ENCODE assay signal across 1 cellular context in the genomic region with DNA sequence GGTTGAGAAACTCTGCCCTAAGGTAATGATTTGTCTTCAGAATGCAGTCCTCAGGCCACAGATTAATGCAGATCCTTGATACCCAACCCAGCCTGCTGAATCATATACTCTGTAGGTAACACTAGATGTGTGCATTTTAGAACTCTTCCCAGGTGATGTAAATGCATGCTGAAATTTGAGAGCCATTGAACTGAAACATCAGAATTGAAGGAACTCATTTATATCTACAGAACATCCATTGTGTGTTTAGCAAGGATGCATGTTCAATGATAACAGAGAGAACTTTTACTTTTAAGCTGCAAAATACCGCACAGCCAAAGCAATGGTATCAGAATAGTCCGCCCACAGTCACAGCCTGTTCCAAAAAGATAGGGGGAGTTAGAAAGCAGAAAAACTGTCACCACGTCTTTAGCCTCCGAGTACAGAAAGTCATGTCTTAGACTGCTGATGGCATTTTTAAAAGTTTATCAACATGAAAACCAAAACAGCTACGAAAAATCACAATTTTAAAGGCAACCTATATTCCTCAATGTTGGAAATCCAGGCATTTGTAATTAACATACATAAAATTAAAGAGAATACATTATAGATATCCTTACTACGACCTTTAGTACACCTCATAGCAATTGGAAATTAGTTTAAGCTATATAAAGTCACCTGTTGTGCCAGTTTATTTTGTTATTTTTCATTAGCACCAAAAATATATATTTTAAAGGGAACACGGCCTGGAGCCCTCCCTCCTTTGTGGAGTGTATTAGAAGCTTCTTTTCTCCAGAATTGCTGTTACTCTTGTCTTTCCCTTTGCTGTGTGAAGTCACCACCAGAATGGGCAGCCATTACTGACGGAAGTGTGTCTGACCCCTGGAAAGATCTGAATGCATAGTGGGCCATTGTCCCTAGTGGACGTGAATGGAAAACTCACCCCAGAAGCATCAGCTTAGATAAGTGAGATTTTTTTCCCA.
TF ChIP-seq lines count a peak whose summit lies in the region.

No MANE protein-coding gene starts in this region.

TF ChIP-seq in HCT116, 20 proteins besides CTCF, POLR2A, EP300 and RAD21 (continued from another document):
- TF ChIP-seq MAX (IDR thresholded peaks at IDR 0.05) (no peak), POLR2AphosphoS5 (IDR thresholded peaks at IDR 0.05; ENCODE audit: low read depth, low read length) (no peak), ELF1 (IDR thresholded peaks at IDR 0.05; ENCODE audit: borderline replicate concordance, low read depth) (no peak), TCF7L2 (IDR thresholded peaks at IDR 0.05; ENCODE audit: borderline replicate concordance, extremely low read depth, insufficient read depth, insufficient read length) (no peak)
- TF ChIP-seq, protein P1, sequence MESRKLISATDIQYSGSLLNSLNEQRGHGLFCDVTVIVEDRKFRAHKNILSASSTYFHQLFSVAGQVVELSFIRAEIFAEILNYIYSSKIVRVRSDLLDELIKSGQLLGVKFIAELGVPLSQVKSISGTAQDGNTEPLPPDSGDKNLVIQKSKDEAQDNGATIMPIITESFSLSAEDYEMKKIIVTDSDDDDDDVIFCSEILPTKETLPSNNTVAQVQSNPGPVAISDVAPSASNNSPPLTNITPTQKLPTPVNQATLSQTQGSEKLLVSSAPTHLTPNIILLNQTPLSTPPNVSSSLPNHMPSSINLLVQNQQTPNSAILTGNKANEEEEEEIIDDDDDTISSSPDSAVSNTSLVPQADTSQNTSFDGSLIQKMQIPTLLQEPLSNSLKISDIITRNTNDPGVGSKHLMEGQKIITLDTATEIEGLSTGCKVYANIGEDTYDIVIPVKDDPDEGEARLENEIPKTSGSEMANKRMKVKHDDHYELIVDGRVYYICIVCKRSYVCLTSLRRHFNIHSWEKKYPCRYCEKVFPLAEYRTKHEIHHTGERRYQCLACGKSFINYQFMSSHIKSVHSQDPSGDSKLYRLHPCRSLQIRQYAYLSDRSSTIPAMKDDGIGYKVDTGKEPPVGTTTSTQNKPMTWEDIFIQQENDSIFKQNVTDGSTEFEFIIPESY (IDR thresholded peaks at IDR 0.05; ENCODE audit: extremely low read depth, insufficient replicate concordance, low read length): no peak
